Comparison of ENCODE assay signal across 11 cellular contexts in the genomic region with DNA sequence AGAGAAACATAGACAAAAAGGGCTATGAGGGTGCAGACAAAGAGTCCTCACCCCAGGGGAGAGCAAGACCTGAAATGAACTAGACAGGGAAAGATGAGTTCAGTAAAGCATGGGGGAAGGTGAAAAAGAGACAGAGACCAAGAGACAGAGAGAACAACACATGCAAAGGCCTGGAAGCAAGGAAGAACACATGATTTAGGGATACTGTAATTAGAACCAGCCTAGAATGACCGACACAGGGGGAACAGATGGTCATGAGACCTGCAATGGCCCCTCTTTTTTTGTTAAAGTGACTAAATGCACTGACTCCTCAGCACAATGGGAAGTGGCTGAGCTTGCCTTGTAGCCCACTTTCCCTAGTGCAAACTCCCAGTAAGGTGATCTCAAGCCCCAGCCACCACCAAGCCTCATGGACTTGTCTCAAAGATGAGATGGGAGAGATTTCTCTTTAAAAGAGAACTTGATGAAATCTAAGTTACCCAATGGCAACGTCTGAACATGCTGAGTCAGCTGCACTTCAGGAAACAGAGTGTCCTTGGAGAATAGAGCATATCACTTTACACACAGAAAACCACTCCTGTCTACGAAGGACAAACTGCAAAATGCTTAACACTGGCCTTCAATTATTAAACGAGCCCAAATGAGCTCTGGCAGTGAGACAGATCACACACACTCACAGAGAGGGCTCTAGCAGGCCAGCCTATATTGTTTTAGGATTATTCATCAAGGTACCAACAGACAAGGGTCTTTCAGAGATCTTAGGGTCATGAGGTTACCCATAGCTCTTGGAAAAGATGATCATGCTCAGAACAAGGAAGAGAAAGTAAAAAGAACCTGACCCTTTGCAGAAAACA.
DNase-seq lines count a peak whose midpoint lies in the region; ATAC-seq and TF ChIP-seq lines count a peak whose summit lies in the region.
"Had no signal": no experiment of that assay in that cellular context is flagged by ENCODE, and none has a peak within 500 bp of the region (broad histone marks: within the 10 kb centered on the region; RNA-seq: fewer than 3 reads in every experiment).

No MANE protein-coding gene starts in this region.

- intact Hi-C loops in ascending aorta (cut with DNase I), result no loop called here

- no peaks in the 10 kb centered on the region for H3K4me1 ChIP-seq in ascending aorta
- H3K4me1 ChIP-seq: lower lobe of right lung, SJSA1 had no signal

- no peak overlapping the region for H3K27ac ChIP-seq in ascending aorta
- H3K27ac ChIP-seq: lower lobe of right lung, SJSA1 had no signal

- H3K36me3 Mint-ChIP-seq in stimulated activated naive B cell treated with anti-CD40 and anti-IgM and Interleukin-4, amounts not matched to agents 10 μg/mL and 1 μg/mL and 100 μg/mL, for 72 hours, result peaks cover 26 to 58% of the 10 kb centered on the region in 2 donors
- H3K36me3 Mint-ChIP-seq in mesothelial cell of epicardium, result peaks cover 6% of the 10 kb centered on the region

- TF ChIP-seq CTCF in foreskin fibroblast (IDR thresholded peaks at IDR 0.05; ENCODE audit: low read depth, low read length) (no peak), ascending aorta (IDR thresholded peaks at IDR 0.05) (no peak), mesothelial cell of epicardium (IDR thresholded peaks at IDR 0.05; ENCODE audit: unreplicated experiment) (no peak)

- DNase-seq in NCI-H1092 treated with DMSO at 0.1 percent for 48 hours (lab: John Stamatoyannopoulos, UW) (peak; percentile 13), NCI-H1092 (lab: John Stamatoyannopoulos, UW) (no peak), RPMI7951 (ENCODE audit: low read depth) (peak; percentile 25), foreskin fibroblast (peak; percentile 47 to 77), H7 (no peak), ascending aorta (ENCODE audit: low spot score in 2 of 2) (no peak), mesothelial cell of epicardium (ENCODE audit: low spot score in 2 of 2, unreplicated experiment in 2 of 2) (no peak)
- DNase-seq in stimulated activated naive B cell treated with anti-CD40 and anti-IgM and Interleukin-4, amounts not matched to agents 10 μg/mL and 1 μg/mL and 100 μg/mL, for 72 hours, result no peak
- DNase-seq: activated T-cell treated with anti-CD3 and anti-CD28 coated beads, Interleukin-2, amount 50 U/mL, for 1 hour; lower lobe of right lung had no signal

- no peaks in the 10 kb centered on the region for H3K27me3 Mint-ChIP-seq in stimulated activated naive B cell treated with anti-CD40 and anti-IgM and Interleukin-4, amounts not matched to agents 10 μg/mL and 1 μg/mL and 100 μg/mL, for 72 hours
- H3K27me3 Mint-ChIP-seq in mesothelial cell of epicardium (ENCODE audit: low read depth), result peaks cover 3% of the 10 kb centered on the region

- ATAC-seq in stimulated activated naive B cell treated with anti-CD40 and anti-IgM and Interleukin-4, amounts not matched to agents 10 μg/mL and 1 μg/mL and 100 μg/mL, for 72 hours (replicated peaks), result peak; percentile 65 to 74

- no peak overlapping the region for H3K4me3 Mint-ChIP-seq in stimulated activated naive B cell treated with anti-CD40 and anti-IgM and Interleukin-4, amounts not matched to agents 10 μg/mL and 1 μg/mL and 100 μg/mL, for 72 hours
- H3K4me3 Mint-ChIP-seq in mesothelial cell of epicardium, result no peak overlapping the region

- no peaks in the 10 kb centered on the region for H3K9me3 ChIP-seq in ascending aorta
- H3K9me3 ChIP-seq: lower lobe of right lung, SJSA1 had no signal

- H3K27ac Mint-ChIP-seq in stimulated activated naive B cell treated with anti-CD40 and anti-IgM and Interleukin-4, amounts not matched to agents 10 μg/mL and 1 μg/mL and 100 μg/mL, for 72 hours, result no peak overlapping the region
- H3K27ac Mint-ChIP-seq in mesothelial cell of epicardium, result no peak overlapping the region

- peaks cover 11 to 13% of the 10 kb centered on the region in 2 donors for H3K4me1 Mint-ChIP-seq in stimulated activated naive B cell treated with anti-CD40 and anti-IgM and Interleukin-4, amounts not matched to agents 10 μg/mL and 1 μg/mL and 100 μg/mL, for 72 hours
- peaks cover 2% of the 10 kb centered on the region for H3K4me1 Mint-ChIP-seq in mesothelial cell of epicardium

- no peaks in the 10 kb centered on the region for H3K9me3 Mint-ChIP-seq in stimulated activated naive B cell treated with anti-CD40 and anti-IgM and Interleukin-4, amounts not matched to agents 10 μg/mL and 1 μg/mL and 100 μg/mL, for 72 hours
- H3K9me3 Mint-ChIP-seq in mesothelial cell of epicardium, result no peaks in the 10 kb centered on the region

- H3K27me3 ChIP-seq in H7 (ENCODE audit: control insufficient read depth, insufficient read depth, low read length) (no peaks in the 10 kb centered on the region), ascending aorta (no peaks in the 10 kb centered on the region)
- H3K27me3 ChIP-seq: SJSA1 had no signal

- H3K36me3 ChIP-seq in H7 (replicated peaks; ENCODE audit: control insufficient read depth, insufficient read depth, low read length) (no peaks in the 10 kb centered on the region), ascending aorta (peaks cover 0 to 12% of the 10 kb centered on the region in 2 donors)
- H3K36me3 ChIP-seq: SJSA1 had no signal

- H3K4me3 ChIP-seq in foreskin fibroblast (ENCODE audit: low read depth in 1 of 2, low read length in 2 of 2) (no peak overlapping the region), H7 (ENCODE audit: insufficient read depth, low read depth, low read length) (no peak overlapping the region), ascending aorta (no peak overlapping the region)
- H3K4me3 ChIP-seq: lower lobe of right lung, SJSA1 had no signal

Comparison
In these comparisons a context has a peak if more than half of its experiments do, and no peak if none do; other contexts are left out.
1. DNase-seq: peak in NCI-H1092 treated with DMSO at 0.1 percent for 48 hours (single experiment), RPMI7951 (single experiment) and foreskin fibroblast (2 of 2); none in NCI-H1092 (single experiment), stimulated activated naive B cell treated with anti-CD40 and anti-IgM and Interleukin-4, amounts not matched to agents 10 μg/mL and 1 μg/mL and 100 μg/mL, for 72 hours (single experiment), H7 (single experiment), ascending aorta (0 of 2) and mesothelial cell of epicardium (0 of 2).